18 cellular contexts compared by ENCODE assay signal in genomic region chr7:47325337-47325736, GRCh38.
DNase-seq lines count a peak whose midpoint lies in the region; ATAC-seq, FAIRE-seq and TF ChIP-seq lines count a peak whose summit lies in the region.
"Had no signal": no experiment of that assay in that cellular context is flagged by ENCODE, and none has a peak within 500 bp of the region (broad histone marks: within the 10 kb centered on the region; RNA-seq: fewer than 3 reads in every experiment).

No MANE protein-coding gene starts in this region.

- no peak overlapping the region for H3K9ac ChIP-seq in HepG2 (ENCODE audit: insufficient read depth, low read depth, low read length)

- CTCF ChIA-PET in HepG2 (lab: Yijun Ruan, JAX; ENCODE audit: low intra/inter-chr PET ratio, low total read pairs), result no interaction called here

- TF ChIP-seq POLR2A in HepG2 (IDR thresholded peaks at IDR 0.05; ENCODE audit: insufficient read depth in 1 of 2, low read depth in 2 of 2, low read length in 2 of 2), result no peak
- TF ChIP-seq POLR2A in right lobe of liver (IDR thresholded peaks at IDR 0.05), result no peak
- TF ChIP-seq POLR2A in gastrocnemius medialis (IDR thresholded peaks at IDR 0.05), result no peak
- no peak for TF ChIP-seq POLR2A in esophagus squamous epithelium (IDR thresholded peaks at IDR 0.05)

- POLR2A ChIA-PET in HepG2 (lab: Yijun Ruan, JAX), result no interaction called here

- no peaks in the 10 kb centered on the region for H3K79me2 ChIP-seq in HepG2 (ENCODE audit: insufficient read depth, low read length)

- TF ChIP-seq CTCF in HepG2 (CRISPR knock-in tag; IDR thresholded peaks at IDR 0.05) (no peak), right lobe of liver (IDR thresholded peaks at IDR 0.05) (no peak), gastrocnemius medialis (IDR thresholded peaks at IDR 0.05 in 4 of 5, conservative IDR thresholded peaks at IDR 0.05 in 1 of 5) (no peak), esophagus squamous epithelium (IDR thresholded peaks at IDR 0.05) (no peak)

- no peak for ATAC-seq in HepG2
- no peak for ATAC-seq in right lobe of liver
- peak; percentile 45 for ATAC-seq in left colon
- ATAC-seq in gastrocnemius medialis, result no peak
- ATAC-seq in HG03469 (IDR thresholded peaks at IDR 0.05; ENCODE audit: unreplicated experiment), result no peak
- ATAC-seq: A549, HCT116 had no signal

- H3K27me3 ChIP-seq in HepG2 (ENCODE audit: control insufficient read depth in 1 of 2, insufficient read depth in 2 of 2, low read length in 2 of 2) (no peaks in the 10 kb centered on the region), right lobe of liver (no peaks in the 10 kb centered on the region), gastrocnemius medialis (no peaks in the 10 kb centered on the region), esophagus squamous epithelium (no peaks in the 10 kb centered on the region)

- intact Hi-C loops in HepG2 (cut with micrococcal nuclease; ENCODE audit: unreplicated experiment) (no loop called here), right lobe of liver (cut with DNase I) (no loop called here), left colon (cut with DNase I, micrococcal nuclease) (no loop called here), gastrocnemius medialis (cut with DNase I; ENCODE audit: low total_unique reads) (no loop called here), esophagus squamous epithelium (cut with DNase I) (no loop called here)

- H3K9me3 ChIP-seq in HepG2 (ENCODE audit: low read length) (no peaks in the 10 kb centered on the region), right lobe of liver (no peaks in the 10 kb centered on the region), gastrocnemius medialis (no peaks in the 10 kb centered on the region), esophagus squamous epithelium (no peaks in the 10 kb centered on the region)
- H3K9me3 ChIP-seq: A549 had no signal

- FAIRE-seq in HepG2 (lab: Jason Lieb, UNC), result no peak
- FAIRE-seq in urothelium cell line (lab: Jason Lieb, UNC), result peak; percentile 5
- FAIRE-seq: A549 had no signal

- WGBS in HepG2 (ENCODE audit: low lambda C conversion rate), result 99% methylated on average over 6 of the region's 6 CpGs
- WGBS in right lobe of liver (ENCODE audit: insufficient coverage, low coverage, low lambda C conversion rate, missing lambda C conversion rate), result 85% methylated on average over 5 of the region's 6 CpGs
- WGBS in esophagus squamous epithelium, 2 donors, result 88 to 94% methylated on average over 6 of the region's 6 CpGs

- H4K20me1 ChIP-seq in HepG2 (ENCODE audit: insufficient read depth, low read length), result peaks cover 10% of the 10 kb centered on the region

- no peak for TF ChIP-seq RAD21 in HepG2 (CRISPR knock-in tag; IDR thresholded peaks at IDR 0.05)

- no peak for TF ChIP-seq EP300 in HepG2 (IDR thresholded peaks at IDR 0.05; ENCODE audit: low read depth in 2 of 2, low read length in 2 of 2)
- no peak for TF ChIP-seq EP300 in HepG2 (CRISPR knock-in tag; IDR thresholded peaks at IDR 0.05; ENCODE audit: borderline replicate concordance)

- no peak overlapping the region for H3K4me2 ChIP-seq in HepG2 (ENCODE audit: low read depth, low read length)
- H3K4me2 ChIP-seq: A549, PC-9 had no signal

- in situ Hi-C loops in HepG2 (cut with HindIII; ENCODE audit: extremely low pct_ligation_motif_present, low pct_unique_long_range_greater_than_20kb), result no loop called here
- in situ Hi-C loops in gastrocnemius medialis (cut with MboI; ENCODE audit: low sequenced_read_pairs in 4 of 4), result no loop called here

- BruUV-seq in HepG2 (replicated peaks; lab: Mats Ljungman, UMichigan), result no TSS peak

- H3K4me3 ChIP-seq in HepG2 (replicated peaks in 1 of 3; ENCODE audit: insufficient read depth in 1 of 3, low read depth in 2 of 3, low read length in 3 of 3) (no peak overlapping the region), right lobe of liver (no peak overlapping the region), gastrocnemius medialis (no peak overlapping the region), esophagus squamous epithelium (no peak overlapping the region)
- H3K4me3 ChIP-seq: A549, PC-9 had no signal

- DNase-seq in HepG2 (ENCODE audit: low spot score) (no peak), right lobe of liver (no peak), left colon (no peak), gastrocnemius medialis (no peak), urothelium cell line (ENCODE audit: low spot score) (no peak), esophagus squamous epithelium (lab: John Stamatoyannopoulos, UW) (no peak), RPMI8226 (no peak)
- DNase-seq: Calu3, DND-41, GDM1, KBM-7, NCI-H1092, NCI-H748 treated with DMSO at 0.1 percent for 48 hours, PC-9 had no signal

- H3K36me3 ChIP-seq in HepG2 (replicated peaks in 1 of 2; ENCODE audit: control insufficient read depth in 1 of 2, insufficient read depth in 2 of 2, low read length in 2 of 2) (peaks cover 26 to 74% of the 10 kb centered on the region in 2 experiments), right lobe of liver (peaks cover 0 to 22% (median 6%) of the 10 kb centered on the region in 4 donors), gastrocnemius medialis (no peaks in the 10 kb centered on the region), esophagus squamous epithelium (peaks cover 0 to 9% (median 0%) of the 10 kb centered on the region in 3 donors)

- H3K4me1 ChIP-seq in HepG2 (ENCODE audit: insufficient read depth, low read length) (peaks cover 10% of the 10 kb centered on the region), right lobe of liver (peaks cover 0 to 13% (median 4%) of the 10 kb centered on the region in 4 donors), gastrocnemius medialis (peaks cover 52 to 64% of the 10 kb centered on the region in 2 donors), esophagus squamous epithelium (peaks cover 13 to 43% (median 40%) of the 10 kb centered on the region in 3 donors)

- H2AFZ ChIP-seq in HepG2 (ENCODE audit: low read length), result no peak overlapping the region
- H2AFZ ChIP-seq: PC-9 had no signal

- H3K27ac ChIP-seq in HepG2 (ENCODE audit: extremely low read length, insufficient read depth, low read length), result no peak overlapping the region
- no peak overlapping the region for H3K27ac ChIP-seq in right lobe of liver
- H3K27ac ChIP-seq in gastrocnemius medialis, result peak overlapping the region in 3 of 4 donors; percentile 75 to 87 (median 78)
- peak overlapping the region in 1 of 4 donors; percentile 18 for H3K27ac ChIP-seq in esophagus squamous epithelium
- H3K27ac ChIP-seq: A549, HL-60, PC-9 had no signal

TF ChIP-seq in HepG2, 621 proteins besides CTCF, POLR2A, EP300 and RAD21:
- TF ChIP-seq SPEN (CRISPR knock-in tag; IDR thresholded peaks at IDR 0.05; ENCODE audit: low read depth), result no peak
- TF ChIP-seq ZBTB7A (CRISPR knock-in tag; IDR thresholded peaks at IDR 0.05), result no peak
- TF ChIP-seq RBM22 (optimal IDR thresholded peaks at IDR 0.05; ENCODE audit: low read length), result peak; percentile 59

Comparison
In these comparisons a context has a peak if more than half of its experiments do, and no peak if none do; other contexts are left out.
1. H3K27ac ChIP-seq: peak in gastrocnemius medialis (3 of 4); none in HepG2 (single experiment) and right lobe of liver (0 of 3).